8 cellular contexts compared by ENCODE assay signal in the genomic region with DNA sequence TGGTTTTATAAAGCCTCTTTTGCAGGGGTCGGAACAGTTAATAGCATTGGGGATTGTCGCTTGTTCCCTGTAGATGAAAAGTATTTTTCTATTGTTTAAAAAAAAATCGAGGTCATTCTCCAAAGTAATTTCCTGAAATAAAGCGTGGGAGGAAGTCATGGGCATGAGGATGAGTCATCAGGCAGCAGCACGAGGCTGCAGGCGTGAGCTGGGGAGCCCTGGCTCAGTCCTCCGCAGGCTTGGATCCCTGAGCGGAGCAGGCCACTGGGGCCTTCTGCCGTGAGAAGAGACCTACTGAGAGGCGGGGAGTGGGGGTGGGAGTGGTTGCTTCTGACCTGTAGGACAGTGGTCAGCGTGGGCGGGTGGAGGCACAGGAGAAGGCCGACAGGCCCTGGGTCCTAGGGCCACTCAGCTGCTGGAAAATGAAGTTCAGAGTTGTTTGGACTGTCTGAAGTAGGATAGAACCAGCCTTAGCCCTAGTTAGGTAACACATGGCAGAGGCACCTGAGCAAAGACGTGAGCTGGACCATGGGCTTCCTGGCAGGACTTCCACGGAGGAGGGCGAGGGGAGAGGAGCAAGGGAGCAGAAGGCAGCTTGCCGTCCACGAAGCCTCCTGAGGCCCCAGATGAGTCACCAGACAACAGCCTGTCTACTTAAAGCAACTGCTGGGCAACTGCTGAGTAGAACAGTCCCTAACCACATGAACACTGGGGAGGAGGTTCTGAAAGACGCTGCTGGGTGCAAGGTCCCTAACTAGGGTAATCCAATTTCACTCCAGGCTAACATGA. TPM values are rescaled to one million over a fixed set of nuclear protein-coding genes. Genes with fewer than 3 reads are reported as not detected.
DNase-seq lines count a peak whose midpoint lies in the region; ATAC-seq and TF ChIP-seq lines count a peak whose summit lies in the region.

No MANE protein-coding gene starts in this region.

- H3K4me1 ChIP-seq in mesodermal cell (ENCODE audit: control insufficient read depth, insufficient read depth, low read length, poor library complexity, severe bottlenecking): peaks cover 23% of the 10 kb centered on the region

- peak overlapping the region; percentile 40 to 63 for H3K4me3 Mint-ChIP-seq in effector memory CD8-positive, alpha-beta T cell

- peaks cover 19 to 23% of the 10 kb centered on the region in 2 donors for H3K4me1 Mint-ChIP-seq in effector memory CD8-positive, alpha-beta T cell (ENCODE audit: low read depth in 2 of 2)

- no peak overlapping the region for H3K4me3 ChIP-seq in HL-60 (replicated peaks; ENCODE audit: insufficient read depth, low read length)
- H3K4me3 ChIP-seq in WI38 (ENCODE audit: low read depth, low read length): peak overlapping the region; percentile 11; the same call in 1 of the 2 replicates
- no peak overlapping the region for H3K4me3 ChIP-seq in mesodermal cell (ENCODE audit: extremely low read depth, insufficient read depth, low read length, poor library complexity, severe bottlenecking)

- no peaks in the 10 kb centered on the region for H3K27me3 ChIP-seq in HL-60 (ENCODE audit: insufficient read depth, poor library complexity, severe bottlenecking)

- H3K27ac ChIP-seq in HL-60 (replicated peaks) (peak overlapping the region; percentile 71), mesodermal cell (ENCODE audit: low read depth, low read length, severe bottlenecking) (peak overlapping the region; percentile 94)

- ATAC-seq in effector memory CD8-positive, alpha-beta T cell (replicated peaks): peak; percentile 82

- H3K9me3 Mint-ChIP-seq in effector memory CD8-positive, alpha-beta T cell: no peaks in the 10 kb centered on the region

- TF ChIP-seq CTCF in HL-60 (IDR thresholded peaks at IDR 0.05; ENCODE audit: insufficient read depth, low read length): no peak
- no peak for TF ChIP-seq CTCF in WI38 (IDR thresholded peaks at IDR 0.05; ENCODE audit: low read depth, low read length)

- no peaks in the 10 kb centered on the region for H3K27me3 Mint-ChIP-seq in effector memory CD8-positive, alpha-beta T cell

- no peaks in the 10 kb centered on the region for H3K36me3 ChIP-seq in mesodermal cell (ENCODE audit: control insufficient read depth, insufficient read depth, low read length)

- peaks cover 12% of the 10 kb centered on the region for H3K9me3 ChIP-seq in mesodermal cell (ENCODE audit: control insufficient read depth, low read length)

- DNase-seq in EL (peak; percentile 97), HL-60 (ENCODE audit: low read depth in 1 of 2, low spot score in 1 of 2) (peak; percentile 75 to 77), superior temporal gyrus (ENCODE audit: extremely low spot score) (peak; percentile 52), middle frontal gyrus (ENCODE audit: extremely low spot score, low spot score) (no peak), NCI-H2196 (lab: John Stamatoyannopoulos, UW; ENCODE audit: unreplicated experiment) (no peak)
- DNase-seq in effector memory CD8-positive, alpha-beta T cell: peak in 1 of 3 experiments; percentile 21

- peak overlapping the region; percentile 93 to 97 for H3K27ac Mint-ChIP-seq in effector memory CD8-positive, alpha-beta T cell

- peaks cover 3% of the 10 kb centered on the region for H3K36me3 Mint-ChIP-seq in effector memory CD8-positive, alpha-beta T cell (ENCODE audit: insufficient read depth)

- WGBS in mesodermal cell (ENCODE audit: insufficient coverage in 2 of 2), 2 experiments: 48 to 50% methylated on average over 14 to 16 of the region's 19 CpGs

RNA-seq across cellular contexts. Expression of gene LGALS3, which starts 21.1 kb away (rescaled TPM):
- polyA plus RNA-seq in mesodermal cell (2013, experiment 1 of 2): 17.4 TPM
- 15.1 TPM for polyA plus RNA-seq in mesodermal cell (2013, experiment 2 of 2)

RNA-seq across cellular contexts. Expression of gene MAPK1IP1L, which starts 56.5 kb away (rescaled TPM):
- polyA plus RNA-seq in mesodermal cell (2013, experiment 1 of 2): 98.4 TPM
- 85.4 TPM for polyA plus RNA-seq in mesodermal cell (2013, experiment 2 of 2)

Comparison
In these comparisons a context has a peak if more than half of its experiments do, and no peak if none do; other contexts are left out.
1. DNase-seq: peak in EL (single experiment), HL-60 (2 of 2) and superior temporal gyrus (single experiment); none in middle frontal gyrus (single experiment) and NCI-H2196 (single experiment).